Comparison of ENCODE assay signal across 15 cellular contexts in the genomic region with DNA sequence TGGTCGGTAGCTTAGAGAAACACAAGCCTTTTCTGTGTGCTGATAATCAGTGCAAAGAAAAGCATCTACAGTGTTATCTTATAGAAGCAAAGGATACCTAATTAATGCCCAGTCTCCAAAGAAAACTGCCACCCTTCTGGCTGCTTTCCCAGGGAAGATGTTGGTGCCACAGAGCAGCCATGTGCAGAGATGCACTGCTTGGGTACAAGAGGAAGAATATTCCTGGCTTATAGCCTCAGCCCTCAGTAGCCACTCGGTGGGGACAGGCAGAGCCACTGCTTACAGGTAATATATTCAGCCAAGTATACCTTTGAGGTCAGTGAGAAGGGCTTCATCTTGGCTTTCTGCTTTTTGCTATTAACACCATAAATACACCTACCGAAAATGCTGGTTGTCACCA.
DNase-seq lines count a peak whose midpoint lies in the region; ATAC-seq and TF ChIP-seq lines count a peak whose summit lies in the region.
"Had no signal": no experiment of that assay in that cellular context is flagged by ENCODE, and none has a peak within 500 bp of the region (broad histone marks: within the 10 kb centered on the region; RNA-seq: fewer than 3 reads in every experiment).

No MANE protein-coding gene starts in this region.

- H3K27me3 ChIP-seq in ascending aorta (no peaks in the 10 kb centered on the region), cardiac muscle cell (no peaks in the 10 kb centered on the region)
- H3K27me3 ChIP-seq: sigmoid colon had no signal

- no peak for ATAC-seq in GM19397 (IDR thresholded peaks at IDR 0.05; ENCODE audit: unreplicated experiment)
- ATAC-seq: effector memory CD8-positive, alpha-beta T cell; stimulated activated naive CD8-positive, alpha-beta T cell treated with anti-CD3 and anti-CD28 coated beads, Interleukin-15, Interleukin-2, amounts not matched to agents 100 U/mL and 50 U/mL, for 24 hours had no signal

- H3K36me3 ChIP-seq in ascending aorta (no peaks in the 10 kb centered on the region), cardiac muscle cell (no peaks in the 10 kb centered on the region)
- H3K36me3 ChIP-seq: sigmoid colon had no signal

- H3K4me1 ChIP-seq in ascending aorta, result peaks cover 4 to 27% of the 10 kb centered on the region in 2 donors
- peaks cover 21% of the 10 kb centered on the region for H3K4me1 ChIP-seq in cardiac muscle cell (ENCODE audit: low read depth)

- intact Hi-C loops in ascending aorta (cut with DNase I) (no loop called here), CD14-positive monocyte (cut with micrococcal nuclease) (no loop called here)

- peaks cover 0 to 2% (median 0%) of the 10 kb centered on the region in 7 donors for H3K9me3 Mint-ChIP-seq in CD14-positive monocyte
- H3K9me3 Mint-ChIP-seq: activated CD4-positive, alpha-beta memory T cell treated with anti-CD3 and anti-CD28 coated beads for 36 hours; effector memory CD8-positive, alpha-beta T cell; H9 had no signal

- H3K9me3 ChIP-seq in ascending aorta (no peaks in the 10 kb centered on the region), cardiac muscle cell (ENCODE audit: low read depth) (no peaks in the 10 kb centered on the region)
- H3K9me3 ChIP-seq: sigmoid colon had no signal

- H3K27ac Mint-ChIP-seq in CD14-positive monocyte, result peak overlapping the region in 1 of 7 donors; percentile 58
- H3K27ac Mint-ChIP-seq: activated CD4-positive, alpha-beta memory T cell treated with anti-CD3 and anti-CD28 coated beads for 36 hours; effector memory CD8-positive, alpha-beta T cell; H9 had no signal

- no peaks in the 10 kb centered on the region for H3K36me3 Mint-ChIP-seq in CD14-positive monocyte
- H3K36me3 Mint-ChIP-seq: activated CD4-positive, alpha-beta memory T cell treated with anti-CD3 and anti-CD28 coated beads for 36 hours had no signal

- H3K4me3 ChIP-seq in ascending aorta (peak overlapping the region in 1 of 2 donors; percentile 46), cardiac muscle cell (no peak overlapping the region)
- H3K4me3 ChIP-seq: sigmoid colon had no signal

- DNase-seq in ascending aorta (ENCODE audit: low spot score in 2 of 2) (no peak), cardiac muscle cell (ENCODE audit: low read depth in 1 of 2, low spot score in 1 of 2) (no peak), pons (ENCODE audit: low spot score) (peak; percentile 25), NCI-H1092 treated with DMSO at 0.1 percent for 48 hours (lab: John Stamatoyannopoulos, UW) (no peak), CD14-positive monocyte (ENCODE audit: low spot score) (no peak), NCI-H1694 (lab: John Stamatoyannopoulos, UW) (no peak)
- DNase-seq: ACHN; activated CD4-positive, alpha-beta memory T cell treated with anti-CD3 and anti-CD28 coated beads for 36 hours; effector memory CD8-positive, alpha-beta T cell; H9; NCI-H1930; sigmoid colon; stimulated activated naive CD8-positive, alpha-beta T cell treated with anti-CD3 and anti-CD28 coated beads, Interleukin-15, Interleukin-2, amounts not matched to agents 100 U/mL and 50 U/mL, for 24 hours had no signal

- no peaks in the 10 kb centered on the region for H3K27me3 Mint-ChIP-seq in CD14-positive monocyte (ENCODE audit: low read depth in 3 of 3)

- no peaks in the 10 kb centered on the region for H3K4me1 Mint-ChIP-seq in CD14-positive monocyte

- H3K27ac ChIP-seq in 22Rv1 (peak overlapping the region; percentile 90), ascending aorta (peak overlapping the region; percentile 85 to 88), cardiac muscle cell (peak overlapping the region; percentile 90)

- no peak for TF ChIP-seq CTCF in 22Rv1 (IDR thresholded peaks at IDR 0.05)
- TF ChIP-seq CTCF in ascending aorta (IDR thresholded peaks at IDR 0.05), result no peak
- no peak for TF ChIP-seq CTCF in cardiac muscle cell (IDR thresholded peaks at IDR 0.05; ENCODE audit: low read depth, low read length)
- TF ChIP-seq CTCF in CD14-positive monocyte (IDR thresholded peaks at IDR 0.05), result no peak

- no peak overlapping the region for H3K4me3 Mint-ChIP-seq in CD14-positive monocyte
- H3K4me3 Mint-ChIP-seq: activated CD4-positive, alpha-beta memory T cell treated with anti-CD3 and anti-CD28 coated beads for 36 hours; effector memory CD8-positive, alpha-beta T cell; H9 had no signal
